ENCODE assay signal across 9 cellular contexts in genomic region chr11:62646825-62647608, GRCh38. TPM values are rescaled to one million over a fixed set of nuclear protein-coding genes. Genes with fewer than 3 reads are reported as not detected.
DNase-seq lines count a peak whose midpoint lies in the region; ATAC-seq and TF ChIP-seq lines count a peak whose summit lies in the region.
"Had no signal": no experiment of that assay in that cellular context is flagged by ENCODE, and none has a peak within 500 bp of the region (broad histone marks: within the 10 kb centered on the region; RNA-seq: fewer than 3 reads in every experiment).

No MANE protein-coding gene starts in this region.

- no peak overlapping the region for H3K23ac ChIP-seq in mesenchymal stem cell (ENCODE audit: low read length in 2 of 2)

- H3K27ac Mint-ChIP-seq in activated naive CD4-positive, alpha-beta T cell treated with anti-CD3 and anti-CD28 coated beads, Interleukin-2, amount 50 U/mL, for 24 hours, result peak overlapping the region; percentile 96
- peak overlapping the region; percentile 96 for H3K27ac Mint-ChIP-seq in activated naive CD8-positive, alpha-beta T cell treated with anti-CD3 and anti-CD28 coated beads, Interleukin-2, amount 10 ng/mL, durations not matched to agents 7 days and 5 days
- H3K27ac Mint-ChIP-seq in type B pancreatic cell, result peak overlapping the region; percentile 93

- H3K27ac ChIP-seq in mesenchymal stem cell (ENCODE audit: low read length, poor library complexity, severe bottlenecking), result no peak overlapping the region

- H3K4me3 Mint-ChIP-seq in activated naive CD4-positive, alpha-beta T cell treated with anti-CD3 and anti-CD28 coated beads, Interleukin-2, amount 50 U/mL, for 24 hours, result peak overlapping the region; percentile 100
- peak overlapping the region; percentile 99 for H3K4me3 Mint-ChIP-seq in activated naive CD8-positive, alpha-beta T cell treated with anti-CD3 and anti-CD28 coated beads, Interleukin-2, amount 10 ng/mL, durations not matched to agents 7 days and 5 days
- H3K4me3 Mint-ChIP-seq in type B pancreatic cell, result peak overlapping the region; percentile 99

- no peak for TF ChIP-seq CTCF in type B pancreatic cell (conservative IDR thresholded peaks at IDR 0.05)

- H3K9me3 Mint-ChIP-seq in activated naive CD4-positive, alpha-beta T cell treated with anti-CD3 and anti-CD28 coated beads, Interleukin-2, amount 50 U/mL, for 24 hours, result no peaks in the 10 kb centered on the region
- no peaks in the 10 kb centered on the region for H3K9me3 Mint-ChIP-seq in activated naive CD8-positive, alpha-beta T cell treated with anti-CD3 and anti-CD28 coated beads, Interleukin-2, amount 10 ng/mL, durations not matched to agents 7 days and 5 days
- no peaks in the 10 kb centered on the region for H3K9me3 Mint-ChIP-seq in type B pancreatic cell

- H2BK15ac ChIP-seq in mesenchymal stem cell (ENCODE audit: low read depth, poor library complexity, severe bottlenecking), result peak overlapping the region; percentile 12

- no peak overlapping the region for H4K8ac ChIP-seq in mesenchymal stem cell (ENCODE audit: low read length)

- 78% methylated on average over 31 of the region's 32 CpGs for WGBS in mesenchymal stem cell

- no peaks in the 10 kb centered on the region for H3K27me3 Mint-ChIP-seq in activated naive CD4-positive, alpha-beta T cell treated with anti-CD3 and anti-CD28 coated beads, Interleukin-2, amount 50 U/mL, for 24 hours
- no peaks in the 10 kb centered on the region for H3K27me3 Mint-ChIP-seq in activated naive CD8-positive, alpha-beta T cell treated with anti-CD3 and anti-CD28 coated beads, Interleukin-2, amount 10 ng/mL, durations not matched to agents 7 days and 5 days
- H3K27me3 Mint-ChIP-seq in type B pancreatic cell, result no peaks in the 10 kb centered on the region

- peak overlapping the region; percentile 53 for H4K91ac ChIP-seq in mesenchymal stem cell (ENCODE audit: low read length)

- ATAC-seq in activated naive CD8-positive, alpha-beta T cell treated with anti-CD3 and anti-CD28 coated beads, Interleukin-2, amount 10 ng/mL, durations not matched to agents 7 days and 5 days (ENCODE audit: low read depth), result no peak
- ATAC-seq in HG02970 (IDR thresholded peaks at IDR 0.05; ENCODE audit: low FRiP score, unreplicated experiment), result no peak

- H2BK120ac ChIP-seq in mesenchymal stem cell (ENCODE audit: low read depth, low read length), result no peak overlapping the region

- no peak overlapping the region for H3K4ac ChIP-seq in mesenchymal stem cell (ENCODE audit: low read depth in 1 of 2, low read length in 2 of 2)

- no peaks in the 10 kb centered on the region for H3K27me3 ChIP-seq in mesenchymal stem cell (ENCODE audit: control insufficient read depth in 1 of 2, insufficient read depth in 1 of 2, low read length in 2 of 2)
- H3K27me3 ChIP-seq: SJCRH30 had no signal

- no peak overlapping the region for H3K14ac ChIP-seq in mesenchymal stem cell (ENCODE audit: low read length in 2 of 2)

- H3K9me3 ChIP-seq in mesenchymal stem cell (ENCODE audit: control insufficient read depth, low read length), result no peaks in the 10 kb centered on the region
- H3K9me3 ChIP-seq: SJCRH30 had no signal

- H3K4me1 ChIP-seq in mesenchymal stem cell (ENCODE audit: control insufficient read depth, insufficient read depth, low read depth, low read length), result peaks cover 14% of the 10 kb centered on the region
- H3K4me1 ChIP-seq: SJCRH30 had no signal

- H3K4me1 Mint-ChIP-seq in activated naive CD4-positive, alpha-beta T cell treated with anti-CD3 and anti-CD28 coated beads, Interleukin-2, amount 50 U/mL, for 24 hours, result peaks cover 27% of the 10 kb centered on the region
- H3K4me1 Mint-ChIP-seq in activated naive CD8-positive, alpha-beta T cell treated with anti-CD3 and anti-CD28 coated beads, Interleukin-2, amount 10 ng/mL, durations not matched to agents 7 days and 5 days, result peaks cover 24% of the 10 kb centered on the region
- H3K4me1 Mint-ChIP-seq in type B pancreatic cell (ENCODE audit: unreplicated experiment), result peaks cover 6% of the 10 kb centered on the region

- no peak for DNase-seq in activated naive CD4-positive, alpha-beta T cell (lab: John Stamatoyannopoulos, UW)
- DNase-seq in activated naive CD8-positive, alpha-beta T cell treated with anti-CD3 and anti-CD28 coated beads, Interleukin-2, amount 10 ng/mL, durations not matched to agents 7 days and 5 days, result no peak
- DNase-seq in mesenchymal stem cell, result no peak
- DNase-seq in type B pancreatic cell (ENCODE audit: extremely low spot score, unreplicated experiment), result no peak
- no peak for DNase-seq in activated CD4-positive, CD25-positive, alpha-beta regulatory T cell (lab: John Stamatoyannopoulos, UW)
- DNase-seq in SHP77 (lab: John Stamatoyannopoulos, UW), result no peak

- no peak overlapping the region for H2AK5ac ChIP-seq in mesenchymal stem cell (ENCODE audit: low read length, severe bottlenecking)

- peak overlapping the region in 1 of 2 experiments; percentile 95 for H3K4me3 ChIP-seq in mesenchymal stem cell (ENCODE audit: insufficient read depth in 1 of 2, low read depth in 1 of 2, low read length in 2 of 2)

- no peak overlapping the region for H2AFZ ChIP-seq in mesenchymal stem cell (ENCODE audit: low read depth, low read length)

- H2BK12ac ChIP-seq in mesenchymal stem cell (ENCODE audit: low read length in 2 of 2), result peak overlapping the region in 1 of 2 experiments; percentile 71

- H3K79me1 ChIP-seq in mesenchymal stem cell (replicated peaks; ENCODE audit: low read length, poor library complexity, severe bottlenecking), result peaks cover 21% of the 10 kb centered on the region

- POLR2A ChIA-PET in activated naive CD8-positive, alpha-beta T cell treated with anti-CD3 and anti-CD28 coated beads, Interleukin-2, amount 10 ng/mL, durations not matched to agents 7 days and 5 days (lab: Charles Lee), result interaction anchor here (0.6 to 7.3 kb wide), 17 partner anchors 10 to 194 kb away, joined by 3 to 76 read pairs (median 13); partner anchors contain the start of genes B3GAT3, C11orf98, CSKMT and EEF1G

- peak overlapping the region; percentile 65 for H3K9ac ChIP-seq in mesenchymal stem cell (ENCODE audit: low read length)

- no peak overlapping the region for H3K18ac ChIP-seq in mesenchymal stem cell (ENCODE audit: low read depth in 1 of 2, low read length in 2 of 2)

- no peak overlapping the region for H2BK5ac ChIP-seq in mesenchymal stem cell (ENCODE audit: low read depth, low read length, poor library complexity, severe bottlenecking)

- peaks cover 45 to 50% of the 10 kb centered on the region in 2 experiments for H3K36me3 ChIP-seq in mesenchymal stem cell (ENCODE audit: control insufficient read depth in 1 of 2, insufficient read depth in 2 of 2, low read depth in 1 of 2, low read length in 2 of 2)

- peak overlapping the region; percentile 1 for H3K4me2 ChIP-seq in mesenchymal stem cell (ENCODE audit: low read length, poor library complexity, severe bottlenecking)

- peaks cover 4% of the 10 kb centered on the region for H3K36me3 Mint-ChIP-seq in activated naive CD4-positive, alpha-beta T cell treated with anti-CD3 and anti-CD28 coated beads, Interleukin-2, amount 50 U/mL, for 24 hours
- peaks cover 8% of the 10 kb centered on the region for H3K36me3 Mint-ChIP-seq in activated naive CD8-positive, alpha-beta T cell treated with anti-CD3 and anti-CD28 coated beads, Interleukin-2, amount 10 ng/mL, durations not matched to agents 7 days and 5 days
- no peaks in the 10 kb centered on the region for H3K36me3 Mint-ChIP-seq in type B pancreatic cell

RNA-seq across cellular contexts. Expression of gene GANAB, which starts 0.6 kb away (rescaled TPM):
- 100 to 1,000 TPM; 291 to 300 TPM for total RNA-seq in activated naive CD8-positive, alpha-beta T cell treated with anti-CD3 and anti-CD28 coated beads, Interleukin-2, amount 10 ng/mL, durations not matched to agents 7 days and 5 days
- polyA plus RNA-seq in mesenchymal stem cell (2013, experiment 1 of 2), result 245 TPM
- 237 TPM for polyA plus RNA-seq in mesenchymal stem cell (2013, experiment 2 of 2)
- 278 and 372 TPM in 2 replicates for total RNA-seq in type B pancreatic cell (ENCODE audit: low replicate concordance)

RNA-seq across cellular contexts. Expression of gene INTS5, which starts 6.1 kb away (rescaled TPM):
- total RNA-seq in activated naive CD8-positive, alpha-beta T cell treated with anti-CD3 and anti-CD28 coated beads, Interleukin-2, amount 10 ng/mL, durations not matched to agents 7 days and 5 days, result 10 to 100 TPM; 30.1 to 30.2 TPM
- polyA plus RNA-seq in mesenchymal stem cell (2013, experiment 1 of 2), result 7.9 TPM
- polyA plus RNA-seq in mesenchymal stem cell (2013, experiment 2 of 2), result 7.7 TPM
- 26.5 and 28.3 TPM in 2 replicates for total RNA-seq in type B pancreatic cell (ENCODE audit: low replicate concordance)

RNA-seq across cellular contexts. Expression of gene C11orf98, which starts 18.0 kb away (rescaled TPM):
- 100 to 1,000 TPM in 1 of 2 experiments, 10 to 100 TPM in 1; 99.9 to 104 TPM for total RNA-seq in activated naive CD8-positive, alpha-beta T cell treated with anti-CD3 and anti-CD28 coated beads, Interleukin-2, amount 10 ng/mL, durations not matched to agents 7 days and 5 days
- polyA plus RNA-seq in mesenchymal stem cell (2013, experiment 1 of 2), result 104 TPM
- 108 TPM for polyA plus RNA-seq in mesenchymal stem cell (2013, experiment 2 of 2)
- total RNA-seq in type B pancreatic cell (ENCODE audit: low replicate concordance), result 69.1 and 69.2 TPM in 2 replicates

RNA-seq across cellular contexts. Expression of gene CSKMT, which starts 18.1 kb away (rescaled TPM):
- 10 to 100 TPM; 23.3 to 27.3 TPM for total RNA-seq in activated naive CD8-positive, alpha-beta T cell treated with anti-CD3 and anti-CD28 coated beads, Interleukin-2, amount 10 ng/mL, durations not matched to agents 7 days and 5 days
- polyA plus RNA-seq in mesenchymal stem cell (2013, experiment 1 of 2), result 7.8 TPM
- 6.6 TPM for polyA plus RNA-seq in mesenchymal stem cell (2013, experiment 2 of 2)
- total RNA-seq in type B pancreatic cell (ENCODE audit: low replicate concordance), result 17.7 and 28.0 TPM in 2 replicates

RNA-seq across cellular contexts. Expression of gene UQCC3, which starts 24.5 kb away (rescaled TPM):
- total RNA-seq in activated naive CD8-positive, alpha-beta T cell treated with anti-CD3 and anti-CD28 coated beads, Interleukin-2, amount 10 ng/mL, durations not matched to agents 7 days and 5 days, result 1 to 10 TPM; 6.7 to 6.8 TPM
- 6.9 TPM for polyA plus RNA-seq in mesenchymal stem cell (2013, experiment 1 of 2)
- 7.1 TPM for polyA plus RNA-seq in mesenchymal stem cell (2013, experiment 2 of 2)
- 11.2 and 11.7 TPM in 2 replicates for total RNA-seq in type B pancreatic cell (ENCODE audit: low replicate concordance)
